15 cellular contexts compared by ENCODE assay signal in genomic region chr3:23710555-23710954, GRCh38.
DNase-seq lines count a peak whose midpoint lies in the region; ATAC-seq and TF ChIP-seq lines count a peak whose summit lies in the region.
"Had no signal": no experiment of that assay in that cellular context is flagged by ENCODE, and none has a peak within 500 bp of the region (broad histone marks: within the 10 kb centered on the region; RNA-seq: fewer than 3 reads in every experiment).

No MANE protein-coding gene starts in this region.

- H3K4me1 ChIP-seq in H9 (ENCODE audit: insufficient read depth, low read length) (peaks cover 5% of the 10 kb centered on the region), body of pancreas (no peaks in the 10 kb centered on the region), testis (no peaks in the 10 kb centered on the region)
- H3K4me1 ChIP-seq: HAP-1, Peyer's patch had no signal

- no peak overlapping the region for H3K9ac ChIP-seq in H9 (ENCODE audit: extremely low read depth, insufficient read length, low read length)

- no CpG with 5 or more reads among the region's 9 CpGs for WGBS in H9 (ENCODE audit: extremely low coverage, insufficient read length, low lambda C conversion rate)
- 69% methylated on average over 9 of the region's 9 CpGs for WGBS in body of pancreas, 2 donors
- 70 to 77% methylated on average over 9 of the region's 9 CpGs for WGBS in testis, 2 donors

- intact Hi-C loops in body of pancreas (cut with DNase I) (no loop called here), left ventricle myocardium superior (cut with micrococcal nuclease) (no loop called here), posterior cingulate gyrus (cut with DNase I) (no loop called here), testis (cut with DNase I; ENCODE audit: low total_unique reads) (no loop called here)

- H3K9me3 ChIP-seq in H9 (ENCODE audit: control insufficient read depth, low read depth, low read length) (no peaks in the 10 kb centered on the region), body of pancreas (no peaks in the 10 kb centered on the region), testis (no peaks in the 10 kb centered on the region)
- H3K9me3 ChIP-seq: HAP-1, Peyer's patch had no signal

- H3K4ac ChIP-seq in H9 (ENCODE audit: low read depth, low read length), result no peak overlapping the region; the same call in 1 of the 2 replicates

- H3K4me3 ChIP-seq in body of pancreas (no peak overlapping the region), testis (no peak overlapping the region)
- H3K4me3 ChIP-seq: HAP-1, Peyer's patch had no signal

- no peaks in the 10 kb centered on the region for H3K23me2 ChIP-seq in H9 (ENCODE audit: insufficient read length, low read depth, low read length, poor library complexity, severe bottlenecking)

- H4K8ac ChIP-seq in H9 (replicated peaks; ENCODE audit: insufficient read length, low read depth, low read length), result no peak overlapping the region

- no peak overlapping the region for H4K91ac ChIP-seq in H9 (ENCODE audit: insufficient read length, low read depth, low read length)

- H3K79me1 ChIP-seq in H9 (ENCODE audit: insufficient read depth, low read depth, low read length, poor library complexity, severe bottlenecking), result no peaks in the 10 kb centered on the region

- TF ChIP-seq CTCF in H9 (conservative IDR thresholded peaks at IDR 0.05), result no peak
- TF ChIP-seq CTCF in body of pancreas (IDR thresholded peaks at IDR 0.05), result no peak
- no peak for TF ChIP-seq CTCF in testis (IDR thresholded peaks at IDR 0.05)

- H3K4me2 ChIP-seq in H9 (ENCODE audit: insufficient read depth, insufficient read length, low read length), result no peak overlapping the region

- TF ChIP-seq POLR2A in body of pancreas (IDR thresholded peaks at IDR 0.05) (no peak), testis (IDR thresholded peaks at IDR 0.05) (no peak)

- DNase-seq in H9 (peak; percentile 86), body of pancreas (peak in 1 of 4 donors; percentile 28), left ventricle myocardium superior (peak; percentile 60), retina (peak; percentile 69), posterior cingulate gyrus (no peak), nucleus accumbens (lab: John Stamatoyannopoulos, UW) (no peak), testis (no peak)
- DNase-seq in stimulated activated CD4-positive, alpha-beta T cell treated with anti-CD3 and anti-CD28 coated beads, Interleukin-15, amount 100 ng/mL, for 24 hours, result no peak
- DNase-seq: activated naive CD8-positive, alpha-beta T cell treated with anti-CD3 and anti-CD28 coated beads, Interleukin-2, amount 50 U/mL, for 24 hours; CD4-positive, CD25-positive, alpha-beta regulatory T cell; KG1; natural killer cell; NCI-H2107; Peyer's patch had no signal

- H3K18ac ChIP-seq in H9 (ENCODE audit: insufficient read length, low read depth, low read length), result peak overlapping the region; percentile 21

- H2AFZ ChIP-seq in H9 (ENCODE audit: low read length), result no peak overlapping the region

- no peak overlapping the region for H2BK12ac ChIP-seq in H9 (ENCODE audit: insufficient read length, low read depth, low read length)

- no peaks in the 10 kb centered on the region for H3K79me2 ChIP-seq in H9 (ENCODE audit: insufficient read depth, low read length)

- H3K14ac ChIP-seq in H9 (ENCODE audit: insufficient read depth, low read length), result peak overlapping the region; percentile 45

- no peak overlapping the region for H2BK20ac ChIP-seq in H9 (ENCODE audit: low read depth, low read length, poor library complexity, severe bottlenecking)

- no peak overlapping the region for H2BK5ac ChIP-seq in H9 (ENCODE audit: insufficient read length, low read length)

- no peak overlapping the region for H2BK15ac ChIP-seq in H9 (ENCODE audit: low read depth, low read length)

- H3K23ac ChIP-seq in H9 (ENCODE audit: insufficient read length, low read depth, low read length), result no peak overlapping the region

- ATAC-seq in body of pancreas (peak; percentile 40), left ventricle myocardium superior (peak; percentile 70)
- ATAC-seq: activated naive CD8-positive, alpha-beta T cell treated with anti-CD3 and anti-CD28 coated beads, Interleukin-2, amount 50 U/mL, for 24 hours had no signal

- H4K20me1 ChIP-seq in H9 (ENCODE audit: control insufficient read depth, insufficient read depth, insufficient read length), result no peaks in the 10 kb centered on the region

- peaks cover 1% of the 10 kb centered on the region; the same call in 1 of the 2 replicates for H3K27me3 Mint-ChIP-seq in H9 (ENCODE audit: low read depth)
- H3K27me3 Mint-ChIP-seq: CD4-positive, CD25-positive, alpha-beta regulatory T cell had no signal

- no peaks in the 10 kb centered on the region for H3K36me3 ChIP-seq in body of pancreas (replicated peaks in 1 of 2; ENCODE audit: insufficient read depth in 1 of 2, low read depth in 2 of 2)
- no peaks in the 10 kb centered on the region for H3K36me3 ChIP-seq in testis (ENCODE audit: low read depth, missing control alignments)
- H3K36me3 ChIP-seq: HAP-1, Peyer's patch had no signal

- H3T11ph ChIP-seq in H9 (ENCODE audit: low read length), result no peak overlapping the region

- H3K27me3 ChIP-seq in H9 (ENCODE audit: insufficient read depth, low read length) (no peaks in the 10 kb centered on the region), body of pancreas (no peaks in the 10 kb centered on the region), testis (no peaks in the 10 kb centered on the region)
- H3K27me3 ChIP-seq: Peyer's patch had no signal

- H3K56ac ChIP-seq in H9 (ENCODE audit: insufficient read length, low read depth, low read length), result no peak overlapping the region

- peak overlapping the region in 1 of 3 experiments; percentile 86; a peak in 2 of 7 replicates for H3K27ac Mint-ChIP-seq in H9
- H3K27ac Mint-ChIP-seq: activated naive CD8-positive, alpha-beta T cell treated with anti-CD3 and anti-CD28 coated beads, Interleukin-2, amount 50 U/mL, for 24 hours; CD4-positive, CD25-positive, alpha-beta regulatory T cell; natural killer cell had no signal

- no peak overlapping the region for H2AK5ac ChIP-seq in H9 (ENCODE audit: insufficient read length, low read length)

- peaks cover 2% of the 10 kb centered on the region in 2 experiments; a peak in 3 of 5 replicates for H3K9me3 Mint-ChIP-seq in H9
- H3K9me3 Mint-ChIP-seq: natural killer cell had no signal

- peaks cover 0 to 2% (median 0%) of the 10 kb centered on the region in 3 experiments; a peak in 2 of 7 replicates for H3K36me3 Mint-ChIP-seq in H9 (ENCODE audit: insufficient read depth in 1 of 3, low read depth in 3 of 3)
- H3K36me3 Mint-ChIP-seq: CD4-positive, CD25-positive, alpha-beta regulatory T cell; natural killer cell had no signal

- H3K27ac ChIP-seq in H9 (ENCODE audit: insufficient read length, low read depth, low read length) (no peak overlapping the region), body of pancreas (no peak overlapping the region), testis (no peak overlapping the region)
- H3K27ac ChIP-seq: Peyer's patch had no signal

- no peak overlapping the region for H4K5ac ChIP-seq in H9 (ENCODE audit: insufficient read length, low read depth, low read length)

- H3K4me1 Mint-ChIP-seq in H9, result peaks cover 28 to 40% of the 10 kb centered on the region in 2 experiments
- H3K4me1 Mint-ChIP-seq: CD4-positive, CD25-positive, alpha-beta regulatory T cell had no signal

- peak overlapping the region; percentile 78 for H2BK120ac ChIP-seq in H9 (ENCODE audit: low read depth, low read length, poor library complexity, severe bottlenecking)

- H3K4me3 Mint-ChIP-seq in H9, result no peak overlapping the region
- H3K4me3 Mint-ChIP-seq: activated naive CD8-positive, alpha-beta T cell treated with anti-CD3 and anti-CD28 coated beads, Interleukin-2, amount 50 U/mL, for 24 hours; CD4-positive, CD25-positive, alpha-beta regulatory T cell had no signal

Comparison
In these comparisons a context has a peak if more than half of its experiments do, and no peak if none do; other contexts are left out.
1. DNase-seq: peak in H9 (single experiment), left ventricle myocardium superior (single experiment) and retina (single experiment); none in posterior cingulate gyrus (0 of 10), stimulated activated CD4-positive, alpha-beta T cell treated with anti-CD3 and anti-CD28 coated beads, Interleukin-15, amount 100 ng/mL, for 24 hours (single experiment), nucleus accumbens (0 of 56) and testis (single experiment).